15 cellular contexts compared by ENCODE assay signal in the genomic region with DNA sequence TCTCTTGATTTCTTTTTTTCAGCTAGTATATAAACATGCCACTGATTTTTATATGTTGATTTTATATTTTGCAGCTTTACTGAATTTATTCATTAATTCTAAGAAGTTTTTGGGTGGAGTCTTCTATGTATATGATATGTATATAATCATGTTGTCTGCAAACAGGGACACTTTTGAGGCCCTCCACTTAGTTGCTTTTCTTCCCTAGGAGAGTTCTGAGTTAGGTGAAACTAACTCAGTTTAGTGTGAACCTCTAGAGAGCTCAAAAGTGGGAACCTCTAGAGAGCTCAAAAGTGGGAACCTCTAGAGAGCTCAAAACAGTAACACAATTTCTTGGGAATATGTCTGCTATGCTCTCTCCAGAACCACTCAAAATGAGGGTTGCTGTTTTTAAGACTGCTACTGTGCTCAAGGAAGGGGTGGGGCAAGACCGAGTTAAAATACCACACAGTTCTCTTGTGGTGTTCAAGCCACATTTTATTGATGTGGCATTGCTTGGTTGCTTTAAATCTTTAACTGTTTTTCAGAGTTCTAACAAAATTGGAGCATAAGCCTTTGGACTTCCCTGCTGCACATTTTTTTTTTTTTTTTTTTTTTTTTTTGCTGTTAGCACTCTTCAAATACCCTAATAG. TPM values are rescaled to one million over a fixed set of nuclear protein-coding genes. Genes with fewer than 3 reads are reported as not detected.
DNase-seq lines count a peak whose midpoint lies in the region; ATAC-seq and TF ChIP-seq lines count a peak whose summit lies in the region.
"Had no signal": no experiment of that assay in that cellular context is flagged by ENCODE, and none has a peak within 500 bp of the region (broad histone marks: within the 10 kb centered on the region; RNA-seq: fewer than 3 reads in every experiment).

No MANE protein-coding gene starts in this region.

- H3K27me3 ChIP-seq in GM23338 (ENCODE audit: insufficient read depth), result no peaks in the 10 kb centered on the region

- DNase-seq in activated T-cell treated with anti-CD3 and anti-CD28 coated beads, Interleukin-2, amount 50 U/mL, for 24 hours, result no peak
- no peak for DNase-seq in activated T-cell treated with anti-CD3 and anti-CD28 coated beads for 4 hours
- peak; percentile 20 for DNase-seq in T-helper 2 cell treated with Interferon-gamma antibody and Interleukin-4, amounts not matched to agents 5 μg/mL and 100 μg/mL, for 36 hours (ENCODE audit: low spot score)
- DNase-seq in activated naive CD4-positive, alpha-beta T cell treated with anti-CD3 and anti-CD28 coated beads, Interleukin-2, amount 50 U/mL, for 72 hours (ENCODE audit: low spot score in 2 of 2), result no peak
- peak; percentile 32 for DNase-seq in stimulated activated CD4-positive, alpha-beta T cell treated with anti-CD3 and anti-CD28 coated beads, Interleukin-4, amount 100 ng/mL, for 24 hours
- no peak for DNase-seq in GM23338 (ENCODE audit: low spot score)
- DNase-seq: ACHN, Calu3, endodermal cell, NCI-H2029, NCI-H82 had no signal

- H3K36me3 ChIP-seq in GM23338 (ENCODE audit: insufficient read depth), result no peaks in the 10 kb centered on the region

- peaks cover 43% of the 10 kb centered on the region for H3K4me1 Mint-ChIP-seq in activated T-cell treated with anti-CD3 and anti-CD28 coated beads, Interleukin-2, amount 50 U/mL, for 24 hours (ENCODE audit: low read depth)
- peaks cover 34% of the 10 kb centered on the region for H3K4me1 Mint-ChIP-seq in T-helper 2 cell treated with Interferon-gamma antibody and Interleukin-4, amounts not matched to agents 5 μg/mL and 100 μg/mL, for 36 hours (ENCODE audit: low read depth)
- H3K4me1 Mint-ChIP-seq in GM23338, result no peaks in the 10 kb centered on the region
- H3K4me1 Mint-ChIP-seq: endodermal cell, nephron had no signal

- no peak overlapping the region for H3K4me2 ChIP-seq in GM23338

- no peak for TF ChIP-seq CTCF in GM23338 (conservative IDR thresholded peaks at IDR 0.05; ENCODE audit: low read depth in 2 of 2)

- H3K27ac ChIP-seq in GM23338 (ENCODE audit: low read depth), result no peak overlapping the region
- H3K27ac ChIP-seq: RWPE1 had no signal

- no peaks in the 10 kb centered on the region for H3K4me1 ChIP-seq in GM23338 (ENCODE audit: insufficient read depth)

- peaks cover 47% of the 10 kb centered on the region for H3K36me3 Mint-ChIP-seq in activated T-cell treated with anti-CD3 and anti-CD28 coated beads, Interleukin-2, amount 50 U/mL, for 24 hours (ENCODE audit: low read depth)
- peaks cover 42% of the 10 kb centered on the region for H3K36me3 Mint-ChIP-seq in T-helper 2 cell treated with Interferon-gamma antibody and Interleukin-4, amounts not matched to agents 5 μg/mL and 100 μg/mL, for 36 hours (ENCODE audit: low read depth)
- peaks cover 12 to 16% of the 10 kb centered on the region in 2 donors for H3K36me3 Mint-ChIP-seq in activated naive CD4-positive, alpha-beta T cell treated with anti-CD3 and anti-CD28 coated beads, Interleukin-2, amount 50 U/mL, for 72 hours
- no peaks in the 10 kb centered on the region for H3K36me3 Mint-ChIP-seq in GM23338 (ENCODE audit: low read depth)

- H3K27me3 Mint-ChIP-seq in activated T-cell treated with anti-CD3 and anti-CD28 coated beads, Interleukin-2, amount 50 U/mL, for 24 hours, result no peaks in the 10 kb centered on the region
- H3K27me3 Mint-ChIP-seq in T-helper 2 cell treated with Interferon-gamma antibody and Interleukin-4, amounts not matched to agents 5 μg/mL and 100 μg/mL, for 36 hours (ENCODE audit: low read depth), result no peaks in the 10 kb centered on the region
- no peaks in the 10 kb centered on the region for H3K27me3 Mint-ChIP-seq in GM23338 (ENCODE audit: insufficient read depth, low read depth, poor library complexity)

- H2AFZ ChIP-seq in GM23338, result no peak overlapping the region

- H3F3A ChIP-seq in GM23338 (replicated peaks; ENCODE audit: low read depth), result no peaks in the 10 kb centered on the region

- H3K4me3 ChIP-seq in GM23338, result no peak overlapping the region

- H3K27ac Mint-ChIP-seq in activated T-cell treated with anti-CD3 and anti-CD28 coated beads, Interleukin-2, amount 50 U/mL, for 24 hours, result peak overlapping the region; percentile 50
- H3K27ac Mint-ChIP-seq in T-helper 2 cell treated with Interferon-gamma antibody and Interleukin-4, amounts not matched to agents 5 μg/mL and 100 μg/mL, for 36 hours, result peak overlapping the region; percentile 79
- H3K27ac Mint-ChIP-seq in activated naive CD4-positive, alpha-beta T cell treated with anti-CD3 and anti-CD28 coated beads, Interleukin-2, amount 50 U/mL, for 72 hours, result no peak overlapping the region
- H3K27ac Mint-ChIP-seq in GM23338, result no peak overlapping the region
- H3K27ac Mint-ChIP-seq: endodermal cell, nephron had no signal

- no peaks in the 10 kb centered on the region for H3K9me2 ChIP-seq in GM23338 (ENCODE audit: insufficient read depth)

- no peaks in the 10 kb centered on the region for H3K79me2 ChIP-seq in GM23338 (replicated peaks; ENCODE audit: insufficient read depth)

- peak; percentile 79 to 82 for ATAC-seq in activated naive CD4-positive, alpha-beta T cell treated with anti-CD3 and anti-CD28 coated beads, Interleukin-2, amount 50 U/mL, for 72 hours
- ATAC-seq in GM18517 (IDR thresholded peaks at IDR 0.05; ENCODE audit: unreplicated experiment) (no peak), GM23338 (no peak), GM18520 (IDR thresholded peaks at IDR 0.05; ENCODE audit: unreplicated experiment) (no peak)

- H3K4me3 Mint-ChIP-seq in activated T-cell treated with anti-CD3 and anti-CD28 coated beads, Interleukin-2, amount 50 U/mL, for 24 hours, result no peak overlapping the region
- H3K4me3 Mint-ChIP-seq in T-helper 2 cell treated with Interferon-gamma antibody and Interleukin-4, amounts not matched to agents 5 μg/mL and 100 μg/mL, for 36 hours, result peak overlapping the region; percentile 57
- no peak overlapping the region for H3K4me3 Mint-ChIP-seq in GM23338
- H3K4me3 Mint-ChIP-seq: endodermal cell, nephron had no signal

- H3K9me3 Mint-ChIP-seq in activated T-cell treated with anti-CD3 and anti-CD28 coated beads, Interleukin-2, amount 50 U/mL, for 24 hours, result no peaks in the 10 kb centered on the region
- no peaks in the 10 kb centered on the region for H3K9me3 Mint-ChIP-seq in T-helper 2 cell treated with Interferon-gamma antibody and Interleukin-4, amounts not matched to agents 5 μg/mL and 100 μg/mL, for 36 hours
- H3K9me3 Mint-ChIP-seq in activated naive CD4-positive, alpha-beta T cell treated with anti-CD3 and anti-CD28 coated beads, Interleukin-2, amount 50 U/mL, for 72 hours, result no peaks in the 10 kb centered on the region
- no peaks in the 10 kb centered on the region for H3K9me3 Mint-ChIP-seq in GM23338
- H3K9me3 Mint-ChIP-seq: endodermal cell, nephron had no signal

- no peaks in the 10 kb centered on the region for H4K20me1 ChIP-seq in GM23338 (replicated peaks; ENCODE audit: insufficient read depth)

TF ChIP-seq in GM23338, 12 proteins besides CTCF, POLR2A, EP300 and RAD21 (continues in another document):
- no peak for TF ChIP-seq NANOG (IDR thresholded peaks at IDR 0.05; ENCODE audit: borderline replicate concordance)
- TF ChIP-seq, protein P1, sequence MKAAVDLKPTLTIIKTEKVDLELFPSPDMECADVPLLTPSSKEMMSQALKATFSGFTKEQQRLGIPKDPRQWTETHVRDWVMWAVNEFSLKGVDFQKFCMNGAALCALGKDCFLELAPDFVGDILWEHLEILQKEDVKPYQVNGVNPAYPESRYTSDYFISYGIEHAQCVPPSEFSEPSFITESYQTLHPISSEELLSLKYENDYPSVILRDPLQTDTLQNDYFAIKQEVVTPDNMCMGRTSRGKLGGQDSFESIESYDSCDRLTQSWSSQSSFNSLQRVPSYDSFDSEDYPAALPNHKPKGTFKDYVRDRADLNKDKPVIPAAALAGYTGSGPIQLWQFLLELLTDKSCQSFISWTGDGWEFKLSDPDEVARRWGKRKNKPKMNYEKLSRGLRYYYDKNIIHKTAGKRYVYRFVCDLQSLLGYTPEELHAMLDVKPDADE (IDR thresholded peaks at IDR 0.05), result no peak
- TF ChIP-seq ZNF331 (CRISPR knock-in tag; IDR thresholded peaks at IDR 0.05; ENCODE audit: low read depth), result no peak
- TF ChIP-seq ZNF114 (CRISPR knock-in tag; IDR thresholded peaks at IDR 0.05), result no peak
- TF ChIP-seq EZH2 (IDR thresholded peaks at IDR 0.05; ENCODE audit: low read depth, unreplicated experiment), result no peak

RNA-seq across cellular contexts. Expression of gene CCDC7, which starts 13.2 kb away (rescaled TPM):
- total RNA-seq in activated naive CD4-positive, alpha-beta T cell treated with anti-CD3 and anti-CD28 coated beads, Interleukin-2, amount 50 U/mL, for 72 hours, result 10 to 100 TPM in 1 of 2 donors, 1 to 10 TPM in 1; 7.1 to 16.7 TPM
- 0.47 and 0.83 TPM in 2 replicates for total RNA-seq in GM23338 (2014; rRNA removed; shearing (Covaris generic))
- 0.63 and 1.6 TPM in 2 replicates for polyA plus RNA-seq in GM23338 (2016; fragmentation: Nextera tagmentation; extraction: Ambion mirVana)

Comparison
In these comparisons a context has a peak if more than half of its experiments do, and no peak if none do; other contexts are left out.
1. DNase-seq: peak in T-helper 2 cell treated with Interferon-gamma antibody and Interleukin-4, amounts not matched to agents 5 μg/mL and 100 μg/mL, for 36 hours (single experiment) and stimulated activated CD4-positive, alpha-beta T cell treated with anti-CD3 and anti-CD28 coated beads, Interleukin-4, amount 100 ng/mL, for 24 hours (single experiment); none in activated T-cell treated with anti-CD3 and anti-CD28 coated beads, Interleukin-2, amount 50 U/mL, for 24 hours (single experiment), activated T-cell treated with anti-CD3 and anti-CD28 coated beads for 4 hours (single experiment), activated naive CD4-positive, alpha-beta T cell treated with anti-CD3 and anti-CD28 coated beads, Interleukin-2, amount 50 U/mL, for 72 hours (0 of 2) and GM23338 (single experiment).
2. H3K27ac Mint-ChIP-seq: peak in activated T-cell treated with anti-CD3 and anti-CD28 coated beads, Interleukin-2, amount 50 U/mL, for 24 hours (single experiment) and T-helper 2 cell treated with Interferon-gamma antibody and Interleukin-4, amounts not matched to agents 5 μg/mL and 100 μg/mL, for 36 hours (single experiment); none in activated naive CD4-positive, alpha-beta T cell treated with anti-CD3 and anti-CD28 coated beads, Interleukin-2, amount 50 U/mL, for 72 hours (0 of 2) and GM23338 (single experiment).
3. ATAC-seq: peak in activated naive CD4-positive, alpha-beta T cell treated with anti-CD3 and anti-CD28 coated beads, Interleukin-2, amount 50 U/mL, for 72 hours (2 of 2); none in GM18517 (single experiment), GM23338 (single experiment) and GM18520 (single experiment).